In the genomic region with DNA sequence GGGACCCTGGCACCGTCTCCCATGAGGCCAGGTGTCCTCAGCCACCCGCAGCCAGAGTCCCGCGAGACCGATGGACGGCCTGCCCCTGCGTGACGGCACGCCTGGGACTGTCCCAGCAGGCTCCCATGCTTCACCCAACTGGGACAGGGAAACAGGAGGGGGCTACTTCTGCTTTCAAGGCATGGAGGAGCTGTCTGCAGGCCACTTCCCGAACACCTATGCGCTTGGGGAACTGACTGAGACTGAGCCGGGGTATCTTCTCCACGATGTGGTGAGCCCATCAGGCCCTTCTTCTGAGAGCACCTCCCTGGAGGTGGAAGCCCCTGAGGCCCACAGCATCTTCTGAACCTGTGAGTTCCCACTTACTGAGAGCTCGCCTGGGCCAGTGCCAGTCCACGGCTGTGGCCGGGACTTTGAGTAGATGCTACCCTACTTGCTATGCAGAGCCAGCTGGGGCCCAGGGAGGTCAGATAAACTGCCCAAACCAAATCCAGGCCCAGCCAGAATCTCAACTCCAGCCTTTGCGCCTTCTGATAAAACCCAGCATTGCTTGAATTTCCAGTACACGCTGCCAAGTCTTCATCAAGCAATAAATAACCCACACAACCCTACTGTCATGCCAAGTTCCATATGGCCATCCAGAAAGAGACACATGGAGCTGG, we compare ENCODE assay signal across 8 cellular contexts.
DNase-seq lines count a peak whose midpoint lies in the region; ATAC-seq and TF ChIP-seq lines count a peak whose summit lies in the region.
"Not testable (repeated sequence)": the region's sequence is repeated elsewhere in the genome, so short reads cannot be mapped to it uniquely, and the experiment has no call there.

No MANE protein-coding gene starts in this region.

- H3K27ac Mint-ChIP-seq in T-helper 17 cell, result peak overlapping the region; percentile 67
- peak overlapping the region; percentile 78 for H3K27ac Mint-ChIP-seq in activated naive CD8-positive, alpha-beta T cell treated with anti-CD3 and anti-CD28 coated beads, Interleukin-2, amount 10 ng/mL, durations not matched to agents 7 days and 5 days

- peaks cover 71% of the 10 kb centered on the region for H3K4me1 ChIP-seq in DND-41 (ENCODE audit: insufficient read depth, low read length)
- peaks cover 44 to 96% (median 82%) of the 10 kb centered on the region in 3 donors for H3K4me1 ChIP-seq in esophagus squamous epithelium
- H3K4me1 ChIP-seq in liver (ENCODE audit: control insufficient read depth in 4 of 4, insufficient read depth in 4 of 4, low read length in 3 of 4), result peaks cover 12 to 36% (median 25%) of the 10 kb centered on the region in 4 donors
- H3K4me1 ChIP-seq in uterus, result peaks cover 8 to 24% of the 10 kb centered on the region in 2 donors

- H3K27me3 Mint-ChIP-seq in T-helper 17 cell; activated naive CD8-positive, alpha-beta T cell treated with anti-CD3 and anti-CD28 coated beads, Interleukin-2, amount 10 ng/mL, durations not matched to agents 7 days and 5 days: not testable (repeated sequence)

- not testable (repeated sequence) for H3K27me3 ChIP-seq in DND-41 (ENCODE audit: insufficient read depth, low read length, poor library complexity); esophagus squamous epithelium; liver (ENCODE audit: control insufficient read depth in 4 of 4, insufficient read depth in 4 of 4, low read length in 3 of 4); uterus

- peaks cover 60% of the 10 kb centered on the region for H3K36me3 ChIP-seq in DND-41 (ENCODE audit: insufficient read depth, low read length)
- H3K36me3 ChIP-seq in esophagus squamous epithelium; liver (ENCODE audit: control insufficient read depth in 4 of 4, insufficient read depth in 3 of 4, low read depth in 1 of 4, low read length in 3 of 4); uterus: not testable (repeated sequence)

- H3K9ac ChIP-seq in DND-41 (ENCODE audit: low read depth, low read length); liver (ENCODE audit: low read depth in 1 of 2, low read length in 2 of 2): not testable (repeated sequence)

- not testable (repeated sequence) for H3K27ac ChIP-seq in DND-41 (ENCODE audit: low read length); liver (ENCODE audit: low read depth in 1 of 2, low read length in 2 of 2)
- peak overlapping the region; percentile 30 to 87 (median 84) for H3K27ac ChIP-seq in esophagus squamous epithelium
- H3K27ac ChIP-seq in uterus, result peak overlapping the region; percentile 74 to 86

- peaks cover 94% of the 10 kb centered on the region for H3K79me2 ChIP-seq in DND-41 (ENCODE audit: insufficient read depth, low read length)

- H3K4me3 Mint-ChIP-seq in T-helper 17 cell, result peak overlapping the region; percentile 19
- H3K4me3 Mint-ChIP-seq in activated naive CD8-positive, alpha-beta T cell treated with anti-CD3 and anti-CD28 coated beads, Interleukin-2, amount 10 ng/mL, durations not matched to agents 7 days and 5 days, result not testable (repeated sequence)

- not testable (repeated sequence) for H2AFZ ChIP-seq in DND-41 (ENCODE audit: low read depth, low read length)

- peak overlapping the region; percentile 39; the same call in 1 of the 2 replicates for H3K4me2 ChIP-seq in DND-41 (ENCODE audit: insufficient read depth, low read length)

- not testable (repeated sequence) for TF ChIP-seq CTCF in DND-41 (IDR thresholded peaks at IDR 0.05; ENCODE audit: borderline replicate concordance, extremely low read depth, low read length, poor library complexity, severe bottlenecking); esophagus squamous epithelium (IDR thresholded peaks at IDR 0.05); liver (IDR thresholded peaks at IDR 0.05; ENCODE audit: low read depth, low read length, missing input control); retinal pigment epithelial cell (conservative IDR thresholded peaks at IDR 0.05; ENCODE audit: low read depth, low read length); uterus (IDR thresholded peaks at IDR 0.05)

- H4K20me1 ChIP-seq in DND-41 (ENCODE audit: insufficient read depth, low read length), result peaks cover 79% of the 10 kb centered on the region

- not testable (repeated sequence) for H3K9me3 ChIP-seq in DND-41 (ENCODE audit: insufficient read depth, low read length, severe bottlenecking); T-helper 17 cell (ENCODE audit: control insufficient read depth, low read length, poor library complexity, severe bottlenecking); esophagus squamous epithelium; liver (ENCODE audit: control insufficient read depth in 4 of 4, low read length in 3 of 4); uterus

- H3K9me3 Mint-ChIP-seq in activated naive CD8-positive, alpha-beta T cell treated with anti-CD3 and anti-CD28 coated beads, Interleukin-2, amount 10 ng/mL, durations not matched to agents 7 days and 5 days, result not testable (repeated sequence)

- not testable (repeated sequence) for H3K36me3 Mint-ChIP-seq in T-helper 17 cell (ENCODE audit: low read depth)
- peaks cover 23% of the 10 kb centered on the region for H3K36me3 Mint-ChIP-seq in activated naive CD8-positive, alpha-beta T cell treated with anti-CD3 and anti-CD28 coated beads, Interleukin-2, amount 10 ng/mL, durations not matched to agents 7 days and 5 days

- 37 to 48% methylated on average over 4 to 11 of the region's 18 CpGs for WGBS in esophagus squamous epithelium, 2 donors
- 85% methylated on average over 18 of the region's 18 CpGs for WGBS in liver

- not testable (repeated sequence) for TF ChIP-seq RAD21 in Ishikawa (IDR thresholded peaks at IDR 0.05; ENCODE audit: low read depth); liver (IDR thresholded peaks at IDR 0.05)

- DNase-seq in DND-41; activated naive CD8-positive, alpha-beta T cell treated with anti-CD3 and anti-CD28 coated beads, Interleukin-2, amount 10 ng/mL, durations not matched to agents 7 days and 5 days; esophagus squamous epithelium (lab: John Stamatoyannopoulos, UW); retinal pigment epithelial cell (ENCODE audit: low read depth): not testable (repeated sequence)
- DNase-seq in T-helper 17 cell, result peak in 1 of 3 donors; percentile 3
- DNase-seq in uterus, result peak; percentile 68 to 78

- ATAC-seq in DND-41 (ENCODE audit: insufficient read depth, low read depth); T-helper 17 cell; activated naive CD8-positive, alpha-beta T cell treated with anti-CD3 and anti-CD28 coated beads, Interleukin-2, amount 10 ng/mL, durations not matched to agents 7 days and 5 days (ENCODE audit: low read depth): not testable (repeated sequence)

- POLR2A ChIA-PET in activated naive CD8-positive, alpha-beta T cell treated with anti-CD3 and anti-CD28 coated beads, Interleukin-2, amount 10 ng/mL, durations not matched to agents 7 days and 5 days (lab: Charles Lee), result not testable (repeated sequence)

- intact Hi-C loops in esophagus squamous epithelium (cut with DNase I); uterus (cut with DNase I; ENCODE audit: low total_unique reads): not testable (repeated sequence)

- not testable (repeated sequence) for TF ChIP-seq POLR2A in esophagus squamous epithelium (IDR thresholded peaks at IDR 0.05); uterus (IDR thresholded peaks at IDR 0.05)

- not testable (repeated sequence) for H3K4me3 ChIP-seq in DND-41 (ENCODE audit: low read depth in 1 of 2, low read length in 2 of 2); liver (ENCODE audit: low read depth in 1 of 3, low read length in 3 of 3); uterus
- H3K4me3 ChIP-seq in esophagus squamous epithelium, result peak overlapping the region in 1 of 4 donors; percentile 12
- H3K4me3 ChIP-seq in retinal pigment epithelial cell (ENCODE audit: low read length), result peak overlapping the region; percentile 10

- peak; percentile 66; the same call in 1 of the 2 replicates for TF ChIP-seq EP300 in Ishikawa (IDR thresholded peaks at IDR 0.05; ENCODE audit: borderline replicate concordance)

- peaks cover 49% of the 10 kb centered on the region for H3K4me1 Mint-ChIP-seq in T-helper 17 cell
- H3K4me1 Mint-ChIP-seq in activated naive CD8-positive, alpha-beta T cell treated with anti-CD3 and anti-CD28 coated beads, Interleukin-2, amount 10 ng/mL, durations not matched to agents 7 days and 5 days, result peaks cover 52% of the 10 kb centered on the region

TF ChIP-seq in Ishikawa, 13 proteins besides CTCF, POLR2A, EP300 and RAD21:
- TF ChIP-seq NFIC (IDR thresholded peaks at IDR 0.05), result peak; percentile 87
- TF ChIP-seq TEAD4 (IDR thresholded peaks at IDR 0.05), result peak; percentile 65
- 0 out of 2 replicates have a peak, but pooled peaks have one; percentile 18 for TF ChIP-seq YY1 (IDR thresholded peaks at IDR 0.05; ENCODE audit: low read depth)
- TF ChIP-seq, protein P1, sequence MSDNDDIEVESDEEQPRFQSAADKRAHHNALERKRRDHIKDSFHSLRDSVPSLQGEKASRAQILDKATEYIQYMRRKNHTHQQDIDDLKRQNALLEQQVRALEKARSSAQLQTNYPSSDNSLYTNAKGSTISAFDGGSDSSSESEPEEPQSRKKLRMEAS (IDR thresholded peaks at IDR 0.05), result peak; percentile 82
- peak; percentile 48 for TF ChIP-seq TCF12 (IDR thresholded peaks at IDR 0.05; ENCODE audit: low read depth)
TF ChIP-seq in Ishikawa: peak in this region for 5; not testable (repeated sequence) for 8.

TF ChIP-seq in liver, 16 proteins besides CTCF, POLR2A, EP300 and RAD21:
- TF ChIP-seq NR2F2 (IDR thresholded peaks at IDR 0.05), result peak; percentile 39
